ENCODE assay signal across 34 cellular contexts in the genomic region with DNA sequence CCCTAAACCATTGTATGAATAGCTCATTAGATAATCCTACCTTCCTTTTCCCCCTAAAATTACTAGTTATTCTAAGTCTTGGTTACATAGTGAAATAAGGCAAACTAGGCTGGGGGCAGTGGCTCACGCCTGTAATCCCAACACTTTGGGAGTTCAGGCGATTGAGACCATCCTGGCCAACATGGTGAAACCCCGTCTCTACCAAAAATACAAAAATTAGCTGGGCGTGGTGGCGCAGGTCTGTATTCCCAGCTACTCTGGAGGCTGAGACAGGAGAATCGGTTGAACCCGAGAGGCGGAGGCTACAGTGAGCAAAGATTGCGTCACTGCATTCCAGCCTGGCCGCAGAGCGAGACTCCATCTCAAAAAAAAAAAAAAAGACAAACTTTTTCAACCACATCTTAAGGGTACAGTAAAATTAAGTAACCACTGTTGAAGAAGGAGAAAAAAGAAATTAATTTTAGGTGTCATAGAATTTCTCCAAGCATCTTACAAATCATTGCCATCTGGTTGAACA.
"Had no signal": no experiment of that assay in that cellular context is flagged by ENCODE, and none has a peak within 500 bp of the region (broad histone marks: within the 10 kb centered on the region; RNA-seq: fewer than 3 reads in every experiment).

No MANE protein-coding gene starts in this region.

- DNase-seq: activated B cell treated with CpG ODN at 0.5 μM for 24 hours; activated CD4-positive, alpha-beta memory T cell treated with anti-CD3 and anti-CD28 coated beads for 36 hours; activated CD4-positive, alpha-beta T cell treated with anti-CD3 and anti-CD28 coated beads for 4 hours; activated CD4-positive, alpha-beta T cell treated with anti-CD3 and anti-CD28 coated beads, Interleukin-2, amount 10 ng/mL, durations not matched to agents 24 days and 14 days; activated CD4-positive, alpha-beta T cell treated with anti-CD3 and anti-CD28 coated beads, Interleukin-2, amount 50 U/mL, for 1 hour; activated CD4-positive, alpha-beta T cell treated with anti-CD3 and anti-CD28 coated beads, Interleukin-2, amount 50 U/mL, for 4 hours; activated CD4-positive, CD25-positive, alpha-beta regulatory T cell treated with anti-CD3 and anti-CD28 coated beads, Interleukin-2, amount 50 U/mL, for 72 hours; activated CD8-positive, alpha-beta memory T cell treated with anti-CD3 and anti-CD28 coated beads, Interleukin-2, amount 50 U/mL, for 4 hours; activated CD8-positive, alpha-beta T cell treated with anti-CD3 and anti-CD28 coated beads for 36 hours; activated effector memory CD4-positive, alpha-beta T cell treated with anti-CD3 and anti-CD28 coated beads, Interleukin-2, amount 50 U/mL, for 16 hours; activated gamma-delta T cell treated with Interleukin-2 at 50 U/mL for 16 hours; activated naive CD4-positive, alpha-beta T cell; activated naive CD4-positive, alpha-beta T cell treated with anti-CD3 and anti-CD28 coated beads for 36 hours; activated naive CD4-positive, alpha-beta T cell treated with anti-CD3 and anti-CD28 coated beads, Interleukin-2, amount 50 U/mL, for 16 hours; activated naive CD8-positive, alpha-beta T cell treated with anti-CD3 and anti-CD28 coated beads for 36 hours; activated T-cell treated with anti-CD3 and anti-CD28 coated beads for 4 hours; activated T-cell treated with anti-CD3 and anti-CD28 coated beads, Interleukin-2, amount 50 U/mL, for 1 hour; activated T-cell treated with anti-CD3 and anti-CD28 coated beads, Interleukin-2, amount 50 U/mL, for 4 hours; activated T-cell treated with anti-CD3 and anti-CD28 coated beads, Interleukin-2, amount 50 U/mL, for 72 hours; adrenal gland; amniotic stem cell; body of pancreas; brain microvascular endothelial cell; central memory CD4-positive, alpha-beta T cell; T-helper 2 cell; T-helper 9 cell had no signal

- H3K9me3 Mint-ChIP-seq: activated B cell treated with CpG ODN at 0.5 μM for 24 hours; activated CD4-positive, alpha-beta memory T cell treated with anti-CD3 and anti-CD28 coated beads for 36 hours; activated CD4-positive, alpha-beta T cell treated with anti-CD3 and anti-CD28 coated beads, Interleukin-2, amount 10 ng/mL, durations not matched to agents 24 days and 14 days; activated CD8-positive, alpha-beta T cell treated with anti-CD3 and anti-CD28 coated beads for 36 hours; activated naive CD4-positive, alpha-beta T cell treated with anti-CD3 and anti-CD28 coated beads for 36 hours; activated naive CD4-positive, alpha-beta T cell treated with anti-CD3 and anti-CD28 coated beads, Interleukin-2, amount 50 U/mL, for 72 hours; activated naive CD8-positive, alpha-beta T cell treated with anti-CD3 and anti-CD28 coated beads for 36 hours; activated T-cell treated with anti-CD3 and anti-CD28 coated beads, Interleukin-2, amount 50 U/mL, for 4 hours; activated T-cell treated with anti-CD3 and anti-CD28 coated beads, Interleukin-2, amount 50 U/mL, for 72 hours; activated T-helper 1 cell treated with anti-CD3 and anti-CD28 coated beads, Interleukin-12 subunit alpha, Interleukin-12 subunit beta, Interleukin-2, Interleukin-4 antibody, amounts not matched to agents 30 ng/mL and 10 ng/mL and 1 ng/mL, durations not matched to agents 14 hours and 24 hours and 36 hours; activated T-helper 17 cell treated with anti-CD3 and anti-CD28 coated beads, Interleukin-2, amount 50 U/mL, for 72 hours; T-helper 1 cell treated with Interleukin-12 subunit alpha and Interleukin-12 subunit beta and Interleukin-4 antibody, amounts not matched to agents 30 μg/mL and 1 μg/mL, for 36 hours; T-helper 2 cell treated with Interferon-gamma antibody and Interleukin-4, amounts not matched to agents 5 μg/mL and 100 μg/mL, for 36 hours had no signal

- H3K4me1 ChIP-seq: adrenal gland, breast epithelium had no signal

- H3K36me3 Mint-ChIP-seq: activated CD4-positive, alpha-beta memory T cell treated with anti-CD3 and anti-CD28 coated beads for 36 hours; activated naive CD4-positive, alpha-beta T cell treated with anti-CD3 and anti-CD28 coated beads, Interleukin-2, amount 50 U/mL, for 72 hours had no signal

- H3K9me3 ChIP-seq: adrenal gland, body of pancreas, breast epithelium had no signal

- FAIRE-seq: astrocyte had no signal

- H3K36me3 ChIP-seq: adrenal gland, brain microvascular endothelial cell, breast epithelium had no signal

- H3K4me1 Mint-ChIP-seq: activated B cell treated with CpG ODN at 0.5 μM for 24 hours; activated T-helper 17 cell treated with anti-CD3 and anti-CD28 coated beads, Interleukin-2, amount 50 U/mL, for 72 hours had no signal

- H3K4me3 ChIP-seq: adrenal gland, body of pancreas, breast epithelium had no signal

- H3K27ac Mint-ChIP-seq: activated B cell treated with CpG ODN at 0.5 μM for 24 hours; activated CD4-positive, alpha-beta memory T cell treated with anti-CD3 and anti-CD28 coated beads for 36 hours; activated CD4-positive, alpha-beta T cell treated with anti-CD3 and anti-CD28 coated beads, Interleukin-2, amount 10 ng/mL, durations not matched to agents 24 days and 14 days; activated CD8-positive, alpha-beta T cell treated with anti-CD3 and anti-CD28 coated beads for 36 hours; activated naive CD4-positive, alpha-beta T cell treated with anti-CD3 and anti-CD28 coated beads for 36 hours; activated naive CD4-positive, alpha-beta T cell treated with anti-CD3 and anti-CD28 coated beads, Interleukin-2, amount 50 U/mL, for 72 hours; activated naive CD8-positive, alpha-beta T cell treated with anti-CD3 and anti-CD28 coated beads for 36 hours; activated T-cell treated with anti-CD3 and anti-CD28 coated beads, Interleukin-2, amount 50 U/mL, for 72 hours; activated T-helper 1 cell treated with anti-CD3 and anti-CD28 coated beads, Interleukin-12 subunit alpha, Interleukin-12 subunit beta, Interleukin-2, Interleukin-4 antibody, amounts not matched to agents 30 ng/mL and 10 ng/mL and 1 ng/mL, durations not matched to agents 14 hours and 24 hours and 36 hours; activated T-helper 17 cell treated with anti-CD3 and anti-CD28 coated beads, Interleukin-2, amount 50 U/mL, for 72 hours; T-helper 1 cell treated with Interleukin-12 subunit alpha and Interleukin-12 subunit beta and Interleukin-4 antibody, amounts not matched to agents 30 μg/mL and 1 μg/mL, for 36 hours; T-helper 2 cell treated with Interferon-gamma antibody and Interleukin-4, amounts not matched to agents 5 μg/mL and 100 μg/mL, for 36 hours had no signal

- ATAC-seq: activated CD8-positive, alpha-beta T cell treated with anti-CD3 and anti-CD28 coated beads for 36 hours; activated naive CD4-positive, alpha-beta T cell treated with anti-CD3 and anti-CD28 coated beads, Interleukin-2, amount 50 U/mL, for 72 hours; activated T-cell treated with anti-CD3 and anti-CD28 coated beads, Interleukin-2, amount 50 U/mL, for 4 hours; activated T-cell treated with anti-CD3 and anti-CD28 coated beads, Interleukin-2, amount 50 U/mL, for 72 hours; activated T-helper 17 cell treated with anti-CD3 and anti-CD28 coated beads, Interleukin-2, amount 50 U/mL, for 72 hours; body of pancreas had no signal

- H3K27me3 Mint-ChIP-seq: activated B cell treated with CpG ODN at 0.5 μM for 24 hours; activated CD4-positive, alpha-beta memory T cell treated with anti-CD3 and anti-CD28 coated beads for 36 hours; activated CD4-positive, alpha-beta T cell treated with anti-CD3 and anti-CD28 coated beads, Interleukin-2, amount 10 ng/mL, durations not matched to agents 24 days and 14 days; activated CD8-positive, alpha-beta T cell treated with anti-CD3 and anti-CD28 coated beads for 36 hours; activated naive CD8-positive, alpha-beta T cell treated with anti-CD3 and anti-CD28 coated beads for 36 hours; activated T-helper 17 cell treated with anti-CD3 and anti-CD28 coated beads, Interleukin-2, amount 50 U/mL, for 72 hours had no signal

- H3K4me3 Mint-ChIP-seq: activated B cell treated with CpG ODN at 0.5 μM for 24 hours; activated CD4-positive, alpha-beta memory T cell treated with anti-CD3 and anti-CD28 coated beads for 36 hours; activated CD4-positive, alpha-beta T cell treated with anti-CD3 and anti-CD28 coated beads, Interleukin-2, amount 10 ng/mL, durations not matched to agents 24 days and 14 days; activated CD8-positive, alpha-beta T cell treated with anti-CD3 and anti-CD28 coated beads for 36 hours; activated naive CD4-positive, alpha-beta T cell treated with anti-CD3 and anti-CD28 coated beads for 36 hours; activated naive CD8-positive, alpha-beta T cell treated with anti-CD3 and anti-CD28 coated beads for 36 hours; activated T-cell treated with anti-CD3 and anti-CD28 coated beads, Interleukin-2, amount 50 U/mL, for 4 hours; activated T-cell treated with anti-CD3 and anti-CD28 coated beads, Interleukin-2, amount 50 U/mL, for 72 hours; activated T-helper 1 cell treated with anti-CD3 and anti-CD28 coated beads, Interleukin-12 subunit alpha, Interleukin-12 subunit beta, Interleukin-2, Interleukin-4 antibody, amounts not matched to agents 30 ng/mL and 10 ng/mL and 1 ng/mL, durations not matched to agents 14 hours and 24 hours and 36 hours; activated T-helper 17 cell treated with anti-CD3 and anti-CD28 coated beads, Interleukin-2, amount 50 U/mL, for 72 hours; T-helper 1 cell treated with Interleukin-12 subunit alpha and Interleukin-12 subunit beta and Interleukin-4 antibody, amounts not matched to agents 30 μg/mL and 1 μg/mL, for 36 hours; T-helper 2 cell treated with Interferon-gamma antibody and Interleukin-4, amounts not matched to agents 5 μg/mL and 100 μg/mL, for 36 hours had no signal

- H3K27ac ChIP-seq: adrenal gland, body of pancreas, brain microvascular endothelial cell, breast epithelium, VCaP had no signal

- H3K27me3 ChIP-seq: adrenal gland, body of pancreas, brain microvascular endothelial cell, breast epithelium had no signal
